In genomic region chr7:33841658-33842057, GRCh38 we compare ENCODE assay signal across 13 cellular contexts.
DNase-seq lines count a peak whose midpoint lies in the region; ATAC-seq and TF ChIP-seq lines count a peak whose summit lies in the region.
"Had no signal": no experiment of that assay in that cellular context is flagged by ENCODE, and none has a peak within 500 bp of the region (broad histone marks: within the 10 kb centered on the region; RNA-seq: fewer than 3 reads in every experiment).

No MANE protein-coding gene starts in this region.

- peak in 1 of 2 experiments; percentile 48; a peak in 1 of 4 replicates for TF ChIP-seq EP300 in SK-N-SH (IDR thresholded peaks at IDR 0.05; ENCODE audit: borderline replicate concordance in 1 of 2, low read depth in 1 of 2, low read length in 1 of 2)

- no peaks in the 10 kb centered on the region for H3K9me2 ChIP-seq in SK-N-SH

- peaks cover 0 to 13% of the 10 kb centered on the region in 2 experiments; a peak in 3 of 4 replicates for H3K4me1 ChIP-seq in SK-N-SH (ENCODE audit: control insufficient read depth in 1 of 2, insufficient read depth in 2 of 2, low read depth in 1 of 2, low read length in 1 of 2)
- H3K4me1 ChIP-seq: Caco-2 had no signal

- no peak overlapping the region for H2AFZ ChIP-seq in SK-N-SH (ENCODE audit: low read depth)

- H3K4me2 ChIP-seq in SK-N-SH, result no peak overlapping the region

- DNase-seq in EH (ENCODE audit: low read depth), result peak; percentile 59
- peak; percentile 41 to 71 for DNase-seq in NCI-H2081 (lab: John Stamatoyannopoulos, UW)
- DNase-seq in SK-N-SH, result no peak
- peak; percentile 4 for DNase-seq in left kidney (ENCODE audit: low read depth, low spot score)
- DNase-seq in NCI-H2107 (lab: John Stamatoyannopoulos, UW), result no peak
- no peak for DNase-seq in NCI-H187 (lab: John Stamatoyannopoulos, UW)
- DNase-seq: Caco-2, islet precursor cell had no signal

- TF ChIP-seq CTCF in SK-N-SH (IDR thresholded peaks at IDR 0.05), result no peak

- TF ChIP-seq RAD21 in SK-N-SH (IDR thresholded peaks at IDR 0.05; ENCODE audit: low read length), result no peak

- ATAC-seq in HG02938 (IDR thresholded peaks at IDR 0.05; ENCODE audit: unreplicated experiment), result no peak
- no peak for ATAC-seq in GM18909 (IDR thresholded peaks at IDR 0.05; ENCODE audit: poor library complexity, unreplicated experiment)
- ATAC-seq: activated T-helper 17 cell treated with anti-CD3 and anti-CD28 coated beads, Interleukin-2, amount 50 U/mL, for 72 hours; body of pancreas; esophagus mucosa had no signal

- H3K9ac ChIP-seq in SK-N-SH, result no peak overlapping the region

- no peaks in the 10 kb centered on the region for H3K27me3 ChIP-seq in SK-N-SH (ENCODE audit: insufficient read depth)
- H3K27me3 ChIP-seq: body of pancreas had no signal

- H3K4me3 ChIP-seq in SK-N-SH (ENCODE audit: low read depth in 2 of 2, low read length in 1 of 2), result no peak overlapping the region
- H3K4me3 ChIP-seq: body of pancreas had no signal

- POLR2A ChIA-PET in SK-N-SH (lab: Yijun Ruan, JAX), result no interaction called here

- H3K27ac ChIP-seq in SK-N-SH (ENCODE audit: low read depth in 2 of 2, low read length in 1 of 2), result no peak overlapping the region
- H3K27ac ChIP-seq: body of pancreas had no signal

- H3F3A ChIP-seq in SK-N-SH (replicated peaks; ENCODE audit: insufficient read depth), result no peaks in the 10 kb centered on the region

- H3K79me2 ChIP-seq in SK-N-SH (ENCODE audit: insufficient read depth), result no peaks in the 10 kb centered on the region

- H3K36me3 ChIP-seq in SK-N-SH (replicated peaks in 1 of 2; ENCODE audit: control insufficient read depth in 1 of 2, insufficient read depth in 2 of 2, low read length in 1 of 2), result no peaks in the 10 kb centered on the region

- H4K20me1 ChIP-seq in SK-N-SH (ENCODE audit: insufficient read depth), result no peaks in the 10 kb centered on the region

- 28% methylated on average over 3 of the region's 3 CpGs for WGBS in SK-N-SH (ENCODE audit: low lambda C conversion rate)

- no peaks in the 10 kb centered on the region for H3K9me3 ChIP-seq in SK-N-SH
- H3K9me3 ChIP-seq: body of pancreas, Caco-2 had no signal

- CTCF ChIA-PET in SK-N-SH (lab: Yijun Ruan, JAX), result interaction anchor here (0.8 to 2.4 kb wide), 3 partner anchors 8 to 91 kb away, joined by 3 to 9 read pairs (median 3); no protein-coding TSS in a partner anchor

TF ChIP-seq in SK-N-SH, 30 proteins besides CTCF, POLR2A, EP300 and RAD21:
- no peak for TF ChIP-seq IRF3 (IDR thresholded peaks at IDR 0.05; ENCODE audit: low read depth, low read length)
- peak; percentile 44; the same call in 1 of the 2 replicates for TF ChIP-seq ZBTB33 (IDR thresholded peaks at IDR 0.05; ENCODE audit: borderline replicate concordance, low read depth)
- TF ChIP-seq RCOR1 (IDR thresholded peaks at IDR 0.05; ENCODE audit: low read length), result no peak
- peak; percentile 59 for TF ChIP-seq JUND (IDR thresholded peaks at IDR 0.05)
- TF ChIP-seq FOXJ3 (CRISPR knock-in tag; IDR thresholded peaks at IDR 0.05), result no peak
- peak; percentile 55; the same call in 1 of the 2 replicates for TF ChIP-seq FOSL2 (IDR thresholded peaks at IDR 0.05; ENCODE audit: borderline replicate concordance, low read depth)
- TF ChIP-seq NFIC (IDR thresholded peaks at IDR 0.05; ENCODE audit: borderline replicate concordance), result peak; percentile 89
- TF ChIP-seq PBX3 (IDR thresholded peaks at IDR 0.05), result peak; percentile 90
- TF ChIP-seq POLR2AphosphoS5 (IDR thresholded peaks at IDR 0.05; ENCODE audit: low read depth, low read length), result peak; percentile 13; the same call in 1 of the 2 replicates
- peak; percentile 73 for TF ChIP-seq TCF12 (IDR thresholded peaks at IDR 0.05)
- no peak for TF ChIP-seq NRF1 (IDR thresholded peaks at IDR 0.05; ENCODE audit: low read depth, low read length)

Comparison
In these comparisons a context has a peak if more than half of its experiments do, and no peak if none do; other contexts are left out.
1. DNase-seq: peak in EH (single experiment), NCI-H2081 (2 of 2) and left kidney (single experiment); none in SK-N-SH (single experiment), NCI-H2107 (single experiment) and NCI-H187 (0 of 2).